ENCODE assay signal across 31 cellular contexts in the genomic region with DNA sequence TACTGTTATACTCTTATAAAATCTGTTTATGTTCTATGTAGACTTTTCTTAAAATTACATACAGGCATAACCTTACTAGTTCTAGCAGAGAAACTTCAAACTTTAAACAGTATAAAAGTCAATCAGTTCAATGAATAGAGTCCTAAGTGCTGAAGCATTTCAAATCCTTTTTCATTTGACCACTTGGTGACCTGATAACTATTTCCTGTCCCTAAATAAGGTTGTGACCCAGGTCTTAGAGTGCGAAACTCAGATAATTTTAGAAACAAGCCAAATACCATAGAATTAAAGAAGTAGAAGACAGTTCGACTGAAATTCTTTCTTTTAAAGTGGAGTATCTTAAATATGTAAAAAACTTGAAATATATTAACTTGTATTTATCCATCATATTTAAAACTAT.
"Had no signal": no experiment of that assay in that cellular context is flagged by ENCODE, and none has a peak within 500 bp of the region (broad histone marks: within the 10 kb centered on the region; RNA-seq: fewer than 3 reads in every experiment).

No MANE protein-coding gene starts in this region.

- H3K27ac ChIP-seq: adrenal gland, body of pancreas, brain microvascular endothelial cell, breast epithelium, VCaP had no signal

- H3K4me3 ChIP-seq: adrenal gland, body of pancreas, breast epithelium had no signal

- DNase-seq: activated B cell treated with CpG ODN at 0.5 μM for 24 hours; activated CD4-positive, alpha-beta memory T cell treated with anti-CD3 and anti-CD28 coated beads for 36 hours; activated CD4-positive, alpha-beta T cell treated with anti-CD3 and anti-CD28 coated beads for 4 hours; activated CD4-positive, alpha-beta T cell treated with anti-CD3 and anti-CD28 coated beads, Interleukin-2, amount 10 ng/mL, durations not matched to agents 24 days and 14 days; activated CD4-positive, alpha-beta T cell treated with anti-CD3 and anti-CD28 coated beads, Interleukin-2, amount 50 U/mL, for 1 hour; activated CD4-positive, alpha-beta T cell treated with anti-CD3 and anti-CD28 coated beads, Interleukin-2, amount 50 U/mL, for 4 hours; activated CD4-positive, CD25-positive, alpha-beta regulatory T cell treated with anti-CD3 and anti-CD28 coated beads, Interleukin-2, amount 50 U/mL, for 72 hours; activated CD8-positive, alpha-beta memory T cell treated with anti-CD3 and anti-CD28 coated beads, Interleukin-2, amount 50 U/mL, for 4 hours; activated CD8-positive, alpha-beta T cell treated with anti-CD3 and anti-CD28 coated beads for 36 hours; activated effector memory CD4-positive, alpha-beta T cell treated with anti-CD3 and anti-CD28 coated beads, Interleukin-2, amount 50 U/mL, for 16 hours; activated gamma-delta T cell treated with Interleukin-2 at 50 U/mL for 16 hours; activated naive CD4-positive, alpha-beta T cell; activated naive CD4-positive, alpha-beta T cell treated with anti-CD3 and anti-CD28 coated beads for 36 hours; activated naive CD4-positive, alpha-beta T cell treated with anti-CD3 and anti-CD28 coated beads, Interleukin-2, amount 50 U/mL, for 16 hours; activated naive CD8-positive, alpha-beta T cell treated with anti-CD3 and anti-CD28 coated beads for 36 hours; activated T-cell treated with anti-CD3 and anti-CD28 coated beads for 4 hours; activated T-cell treated with anti-CD3 and anti-CD28 coated beads, Interleukin-2, amount 50 U/mL, for 1 hour; activated T-cell treated with anti-CD3 and anti-CD28 coated beads, Interleukin-2, amount 50 U/mL, for 4 hours; activated T-cell treated with anti-CD3 and anti-CD28 coated beads, Interleukin-2, amount 50 U/mL, for 72 hours; adrenal gland; amniotic stem cell; aorta; body of pancreas; brain microvascular endothelial cell; central memory CD4-positive, alpha-beta T cell; T-helper 2 cell; T-helper 9 cell had no signal

- H3K27me3 ChIP-seq: adrenal gland, body of pancreas, brain microvascular endothelial cell, breast epithelium had no signal

- ATAC-seq: activated CD8-positive, alpha-beta T cell treated with anti-CD3 and anti-CD28 coated beads for 36 hours; activated naive CD4-positive, alpha-beta T cell treated with anti-CD3 and anti-CD28 coated beads, Interleukin-2, amount 50 U/mL, for 72 hours; activated T-cell treated with anti-CD3 and anti-CD28 coated beads, Interleukin-2, amount 50 U/mL, for 4 hours; activated T-cell treated with anti-CD3 and anti-CD28 coated beads, Interleukin-2, amount 50 U/mL, for 72 hours; activated T-helper 17 cell treated with anti-CD3 and anti-CD28 coated beads, Interleukin-2, amount 50 U/mL, for 72 hours; body of pancreas had no signal

- H3K9me3 ChIP-seq: adrenal gland, body of pancreas, breast epithelium had no signal

- H3K36me3 ChIP-seq: adrenal gland, brain microvascular endothelial cell, breast epithelium had no signal

- H3K4me1 ChIP-seq: adrenal gland, body of pancreas, breast epithelium had no signal
